ENCODE assay signal across 8 cellular contexts in the genomic region with DNA sequence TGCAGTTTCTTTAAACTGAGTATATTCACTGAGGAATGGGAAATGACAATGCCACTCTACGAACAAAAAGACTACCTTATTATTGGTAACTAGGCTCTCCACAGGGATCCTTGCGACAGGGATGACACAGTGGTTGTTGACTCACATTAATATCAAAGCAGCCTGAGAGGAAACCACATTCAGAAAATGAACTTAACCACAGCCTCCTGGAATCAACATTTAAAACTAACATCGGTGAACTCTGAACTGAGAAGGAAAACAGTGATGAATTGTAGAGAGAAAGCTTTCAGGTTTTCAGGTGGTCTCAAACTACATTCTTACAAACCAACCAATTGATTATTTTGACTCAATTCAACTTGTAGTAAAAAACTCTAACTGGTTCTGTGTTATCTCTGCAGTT.
DNase-seq lines count a peak whose midpoint lies in the region; ATAC-seq lines count a peak whose summit lies in the region.

No MANE protein-coding gene starts in this region.

- H3K4me1 Mint-ChIP-seq in activated T-cell treated with anti-CD3 and anti-CD28 coated beads, Interleukin-2, amount 50 U/mL, for 24 hours (ENCODE audit: low read depth): peaks cover 67% of the 10 kb centered on the region
- H3K4me1 Mint-ChIP-seq in memory B cell: peaks cover 38% of the 10 kb centered on the region

- H3K36me3 ChIP-seq in HUES48 (ENCODE audit: control insufficient read depth, insufficient read depth, low read length): no peaks in the 10 kb centered on the region
- no peaks in the 10 kb centered on the region for H3K36me3 ChIP-seq in HAP-1 (replicated peaks)

- no peak overlapping the region; the same call in 1 of the 2 replicates for H3K9ac ChIP-seq in HUES48 (ENCODE audit: low read depth, low read length)

- H3K27me3 ChIP-seq in HUES48 (ENCODE audit: control insufficient read depth, insufficient read depth, low read length): no peaks in the 10 kb centered on the region
- no peaks in the 10 kb centered on the region for H3K27me3 ChIP-seq in HAP-1 (ENCODE audit: low read depth)

- H3K9me3 ChIP-seq in HUES48 (ENCODE audit: control insufficient read depth, insufficient read depth, low read length) (no peaks in the 10 kb centered on the region), HAP-1 (no peaks in the 10 kb centered on the region)

- ATAC-seq in memory B cell (ENCODE audit: low read depth) (no peak), GM19324 (IDR thresholded peaks at IDR 0.05; ENCODE audit: low FRiP score, unreplicated experiment) (no peak)

- peaks cover 6% of the 10 kb centered on the region for H3K36me3 Mint-ChIP-seq in activated T-cell treated with anti-CD3 and anti-CD28 coated beads, Interleukin-2, amount 50 U/mL, for 24 hours (ENCODE audit: low read depth)
- H3K36me3 Mint-ChIP-seq in memory B cell: no peaks in the 10 kb centered on the region

- H3K4me3 ChIP-seq in HUES48 (ENCODE audit: low read depth, low read length) (no peak overlapping the region), HAP-1 (no peak overlapping the region)

- H3K27ac Mint-ChIP-seq in activated T-cell treated with anti-CD3 and anti-CD28 coated beads, Interleukin-2, amount 50 U/mL, for 24 hours: peak overlapping the region; percentile 91
- peak overlapping the region; percentile 90 for H3K27ac Mint-ChIP-seq in memory B cell

- no peaks in the 10 kb centered on the region for H3K9me3 Mint-ChIP-seq in activated T-cell treated with anti-CD3 and anti-CD28 coated beads, Interleukin-2, amount 50 U/mL, for 24 hours
- no peaks in the 10 kb centered on the region for H3K9me3 Mint-ChIP-seq in memory B cell

- H3K4me1 ChIP-seq in HUES48 (ENCODE audit: control insufficient read depth, insufficient read depth, low read length): peaks cover 49% of the 10 kb centered on the region
- H3K4me1 ChIP-seq in HAP-1: peaks cover 15% of the 10 kb centered on the region

- DNase-seq in NCI-H2107 treated with DMSO at 0.1 percent for 48 hours (lab: John Stamatoyannopoulos, UW; ENCODE audit: unreplicated experiment) (peak; percentile 23), NCI-H2107 (lab: John Stamatoyannopoulos, UW) (no peak), memory B cell (ENCODE audit: low spot score in 2 of 2) (no peak), NCI-H226 (no peak), HAP-1 (ENCODE audit: low spot score in 2 of 2) (no peak)
- DNase-seq in activated T-cell treated with anti-CD3 and anti-CD28 coated beads, Interleukin-2, amount 50 U/mL, for 24 hours: no peak

- in situ Hi-C loops in HAP-1 (cut with MboI; ENCODE audit: low sequenced_read_pairs): no loop called here

- H3K4me3 Mint-ChIP-seq in activated T-cell treated with anti-CD3 and anti-CD28 coated beads, Interleukin-2, amount 50 U/mL, for 24 hours: peak overlapping the region; percentile 51
- H3K4me3 Mint-ChIP-seq in memory B cell: no peak overlapping the region

- peak overlapping the region; percentile 86 for H3K27ac ChIP-seq in HUES48 (ENCODE audit: low read depth, low read length)

- H3K27me3 Mint-ChIP-seq in activated T-cell treated with anti-CD3 and anti-CD28 coated beads, Interleukin-2, amount 50 U/mL, for 24 hours: no peaks in the 10 kb centered on the region
- H3K27me3 Mint-ChIP-seq in memory B cell: no peaks in the 10 kb centered on the region
